In genomic region chr2:8190279-8190678, GRCh38 we compare ENCODE assay signal across 22 cellular contexts.
"Had no signal": no experiment of that assay in that cellular context is flagged by ENCODE, and none has a peak within 500 bp of the region (broad histone marks: within the 10 kb centered on the region; RNA-seq: fewer than 3 reads in every experiment).

No MANE protein-coding gene starts in this region.

- FAIRE-seq: HTR-8/SVneo had no signal

- DNase-seq: IMR-90, Kasumi-1, MV-4-11, NCI-H1048, NCI-H1105, NCI-H1417, NCI-H1436 treated with DMSO at 0.1 percent for 48 hours, NCI-H1694, NCI-H187 treated with DMSO at 0.1 percent for 48 hours, NCI-H2029 treated with DMSO at 0.1 percent for 48 hours, NCI-H2171 treated with DMSO at 0.1 percent for 48 hours, NCI-H345, NCI-H446 treated with DMSO at 0.1 percent for 48 hours, NCI-H510A treated with DMSO at 0.1 percent for 48 hours, NCI-H748 treated with DMSO at 0.1 percent for 48 hours, SHP77 had no signal

- H3K4me2 ChIP-seq: KMS-11 had no signal

- ATAC-seq: Panc1, SK-N-SH treated with all-trans-retinoic acid at 6 μM for 48 hours had no signal

- H3K27ac ChIP-seq: HL-60, KMS-11, RWPE1 had no signal

- H3K9ac ChIP-seq: KMS-11 had no signal
